Comparison of ENCODE assay signal across 14 cellular contexts in genomic region chr15:40283615-40284306, GRCh38. TPM values are rescaled to one million over a fixed set of nuclear protein-coding genes. Genes with fewer than 3 reads are reported as not detected.
A peak's percentile ranks its signal among the peaks of the same experiment; 100 is the strongest.
DNase-seq lines count a peak whose midpoint lies in the region; ATAC-seq and TF ChIP-seq lines count a peak whose summit lies in the region.
"Had no signal": no experiment of that assay in that cellular context is flagged by ENCODE, and none has a peak within 500 bp of the region (broad histone marks: within the 10 kb centered on the region; RNA-seq: fewer than 3 reads in every experiment).

No MANE protein-coding gene starts in this region.

- CTCF ChIA-PET in T-cell (lab: Charles Lee): interaction anchor here (0.7 to 1.1 kb wide), 3 partner anchors 9 to 61 kb away, joined by 3 to 5 read pairs (median 4); no protein-coding TSS in a partner anchor

- WGBS in stomach, 5 donors: 25 to 41% (median 29%) methylated on average over 26 to 33 of the region's 33 CpGs

- peaks cover 7 to 20% of the 10 kb centered on the region in 2 donors for H3K27me3 Mint-ChIP-seq in T-cell
- H3K27me3 Mint-ChIP-seq in stimulated activated naive B cell treated with anti-CD40 and anti-IgM and Interleukin-4, amounts not matched to agents 10 μg/mL and 1 μg/mL and 100 μg/mL, for 72 hours: peaks cover 14 to 26% of the 10 kb centered on the region in 2 donors

- POLR2A ChIA-PET in T-cell (lab: Charles Lee): interaction anchor here (0.6 to 0.7 kb wide), 2 partner anchors 73 to 249 kb away, joined by 3 to 4 read pairs; no protein-coding TSS in a partner anchor

- no peak overlapping the region for H3K27ac Mint-ChIP-seq in T-cell
- H3K27ac Mint-ChIP-seq in stimulated activated naive B cell treated with anti-CD40 and anti-IgM and Interleukin-4, amounts not matched to agents 10 μg/mL and 1 μg/mL and 100 μg/mL, for 72 hours: no peak overlapping the region
- H3K27ac Mint-ChIP-seq: activated CD4-positive, alpha-beta memory T cell treated with anti-CD3 and anti-CD28 coated beads for 36 hours; T-helper 1 cell treated with Interleukin-12 subunit alpha and Interleukin-12 subunit beta and Interleukin-4 antibody, amounts not matched to agents 30 μg/mL and 1 μg/mL, for 36 hours had no signal

- no peak for TF ChIP-seq CTCF in stomach (IDR thresholded peaks at IDR 0.05)

- H3K9me3 Mint-ChIP-seq in T-cell: no peaks in the 10 kb centered on the region
- no peaks in the 10 kb centered on the region for H3K9me3 Mint-ChIP-seq in stimulated activated naive B cell treated with anti-CD40 and anti-IgM and Interleukin-4, amounts not matched to agents 10 μg/mL and 1 μg/mL and 100 μg/mL, for 72 hours
- H3K9me3 Mint-ChIP-seq: activated CD4-positive, alpha-beta memory T cell treated with anti-CD3 and anti-CD28 coated beads for 36 hours; T-helper 1 cell treated with Interleukin-12 subunit alpha and Interleukin-12 subunit beta and Interleukin-4 antibody, amounts not matched to agents 30 μg/mL and 1 μg/mL, for 36 hours had no signal

- H3K36me3 ChIP-seq in stomach: peaks cover 0 to 19% (median 0%) of the 10 kb centered on the region in 4 donors
- H3K36me3 ChIP-seq: right atrium auricular region had no signal

- no peak for TF ChIP-seq EP300 in stomach (IDR thresholded peaks at IDR 0.05)

- peak overlapping the region; percentile 13 to 42 (median 39) for H3K4me3 Mint-ChIP-seq in T-cell
- H3K4me3 Mint-ChIP-seq in stimulated activated naive B cell treated with anti-CD40 and anti-IgM and Interleukin-4, amounts not matched to agents 10 μg/mL and 1 μg/mL and 100 μg/mL, for 72 hours: peak overlapping the region in 1 of 2 donors; percentile 83

- no peaks in the 10 kb centered on the region for H3K36me3 Mint-ChIP-seq in T-cell
- peaks cover 4 to 11% of the 10 kb centered on the region in 2 donors for H3K36me3 Mint-ChIP-seq in stimulated activated naive B cell treated with anti-CD40 and anti-IgM and Interleukin-4, amounts not matched to agents 10 μg/mL and 1 μg/mL and 100 μg/mL, for 72 hours
- H3K36me3 Mint-ChIP-seq: activated CD4-positive, alpha-beta memory T cell treated with anti-CD3 and anti-CD28 coated beads for 36 hours had no signal

- H3K9me3 ChIP-seq in iPS-18c (ENCODE audit: control insufficient read depth, insufficient read depth, low read length) (no peaks in the 10 kb centered on the region), stomach (no peaks in the 10 kb centered on the region)
- H3K9me3 ChIP-seq: right atrium auricular region had no signal

- H3K4me1 ChIP-seq in stomach: peaks cover 29 to 60% (median 41%) of the 10 kb centered on the region in 4 donors

- no peak for ATAC-seq in Right ventricle myocardium inferior
- no peak for ATAC-seq in left cardiac atrium
- no peak for ATAC-seq in T-cell (replicated peaks in 1 of 4)
- ATAC-seq in esophagus mucosa: no peak
- ATAC-seq in stimulated activated naive B cell treated with anti-CD40 and anti-IgM and Interleukin-4, amounts not matched to agents 10 μg/mL and 1 μg/mL and 100 μg/mL, for 72 hours (replicated peaks): no peak

- DNase-seq in Right ventricle myocardium inferior (ENCODE audit: missing footprints): peak; percentile 50
- no peak for DNase-seq in left cardiac atrium
- no peak for DNase-seq in T-cell
- no peak for DNase-seq in stomach
- DNase-seq in stimulated activated naive B cell treated with anti-CD40 and anti-IgM and Interleukin-4, amounts not matched to agents 10 μg/mL and 1 μg/mL and 100 μg/mL, for 72 hours: no peak
- DNase-seq in effector CD8-positive, alpha-beta T cell (lab: John Stamatoyannopoulos, UW): no peak
- DNase-seq: KG1 had no signal

- intact Hi-C loops in Right ventricle myocardium inferior (cut with DNase I): no loop called here
- intact Hi-C loops in left cardiac atrium (cut with DNase I): loop anchor here in 1 of 2 donors (5.0 kb wide), 1 partner anchor 139 kb away; no protein-coding TSS in a partner anchor
- intact Hi-C loops in stomach (cut with DNase I; ENCODE audit: low total_unique reads): loop anchor here (5.0 kb wide), 1 partner anchor 139 kb away; no protein-coding TSS in a partner anchor

- H3K27me3 ChIP-seq in stomach: peaks cover 18 to 66% (median 52%) of the 10 kb centered on the region in 3 donors

- H3K27ac ChIP-seq in stomach: no peak overlapping the region
- H3K27ac ChIP-seq: right atrium auricular region had no signal

- TF ChIP-seq POLR2A in stomach (IDR thresholded peaks at IDR 0.05): no peak

- peak overlapping the region; percentile 57; the same call in 1 of the 2 replicates for H3K4me3 ChIP-seq in iPS-18c (ENCODE audit: insufficient read depth, low read depth, low read length)
- peak overlapping the region in 3 of 4 donors; percentile 49 to 71 (median 53) for H3K4me3 ChIP-seq in stomach

- H3K4me1 Mint-ChIP-seq in T-cell: peaks cover 0 to 8% (median 4%) of the 10 kb centered on the region in 3 donors
- H3K4me1 Mint-ChIP-seq in stimulated activated naive B cell treated with anti-CD40 and anti-IgM and Interleukin-4, amounts not matched to agents 10 μg/mL and 1 μg/mL and 100 μg/mL, for 72 hours: peaks cover 13 to 31% of the 10 kb centered on the region in 2 donors

RNA-seq across cellular contexts. Expression of gene ANKRD63, which starts 0.9 kb away (rescaled TPM):
- total RNA-seq in Right ventricle myocardium inferior (0.92 TPM), left cardiac atrium (under 1 TPM in 1 of 2 donors, not detected in 1; 0.65 TPM), T-cell (under 1 TPM in 2 of 5 donors, not detected in 3; 0.23 to 0.38 TPM), stomach (under 1 TPM in 1 of 5 donors, not detected in 4; 0.37 TPM), esophagus mucosa (not detected)
- not detected for polyA plus RNA-seq in stomach
- total RNA-seq: activated CD4-positive, alpha-beta memory T cell treated with anti-CD3 and anti-CD28 coated beads for 36 hours; dermis blood vessel endothelial cell; urinary bladder had no signal
- polyA plus RNA-seq: urinary bladder had no signal

RNA-seq across cellular contexts. Expression of gene PLCB2, which starts 24.0 kb away (rescaled TPM):
- total RNA-seq in Right ventricle myocardium inferior (8.2 TPM), left cardiac atrium (10 to 100 TPM in 1 of 2 donors, 1 to 10 TPM in 1; 8.4 to 13.5 TPM), T-cell (100 to 1,000 TPM; 242 to 293 (median 245) TPM), stomach (10 to 100 TPM in 3 of 5 donors, 1 to 10 TPM in 2; 3.5 to 12.5 (median 11.7) TPM), esophagus mucosa (4.2 TPM)
- 1 to 10 TPM; 5.3 to 5.6 (median 5.4) TPM for polyA plus RNA-seq in stomach

RNA-seq across cellular contexts. Expression of gene INAFM2, which starts 39.7 kb away (rescaled TPM):
- 55.6 TPM for total RNA-seq in Right ventricle myocardium inferior
- 10 to 100 TPM; 53.4 to 76.6 TPM for total RNA-seq in left cardiac atrium
- total RNA-seq in T-cell: 10 to 100 TPM in 1 of 5 donors, 1 to 10 TPM in 4; 5.5 to 10.9 (median 6.4) TPM
- 10 to 100 TPM; 16.4 to 65.2 (median 21.6) TPM for total RNA-seq in stomach
- polyA plus RNA-seq in stomach: 10 to 100 TPM in 1 of 3 donors, 1 to 10 TPM in 2; 3.4 to 20.5 (median 8.8) TPM
- total RNA-seq in esophagus mucosa: 7.1 TPM

RNA-seq across cellular contexts. Expression of gene PAK6, which starts 44.9 kb away (rescaled TPM):
- 10.1 TPM for total RNA-seq in Right ventricle myocardium inferior
- 10 to 100 TPM in 1 of 2 donors, 1 to 10 TPM in 1; 6.8 to 10.1 TPM for total RNA-seq in left cardiac atrium
- 1 to 10 TPM in 2 of 5 donors, under 1 TPM in 1, not detected in 2; 0.28 to 2.1 (median 1.4) TPM for total RNA-seq in T-cell
- 10 to 100 TPM in 3 of 5 donors, 1 to 10 TPM in 1, under 1 TPM in 1; under 0.01 to 91.9 (median 16.3) TPM for total RNA-seq in stomach
- polyA plus RNA-seq in stomach: 1 to 10 TPM; 1.8 to 7.7 (median 4.7) TPM
- total RNA-seq in esophagus mucosa: 25.3 TPM
- total RNA-seq: dermis blood vessel endothelial cell had no signal

RNA-seq across cellular contexts. Expression of gene CCDC9B, which starts 57.0 kb away (rescaled TPM):
- total RNA-seq in Right ventricle myocardium inferior: 162 TPM
- 10 to 100 TPM; 72.1 to 83.8 TPM for total RNA-seq in left cardiac atrium
- total RNA-seq in T-cell: 1 to 10 TPM in 4 of 5 donors, under 1 TPM in 1; 0.80 to 2.2 (median 1.7) TPM
- 10 to 100 TPM in 4 of 5 donors, under 1 TPM in 1; 0.58 to 39.3 (median 21.1) TPM for total RNA-seq in stomach
- 1 to 10 TPM; 2.9 to 9.7 (median 8.2) TPM for polyA plus RNA-seq in stomach
- 21.3 TPM for total RNA-seq in esophagus mucosa

Comparison
In these comparisons a context has a peak if more than half of its experiments do, and no peak if none do; other contexts are left out.
1. RNA of gene PLCB2, which starts 24.0 kb away (total RNA-seq): 242 to 293 TPM in T-cell; 8.4 to 13.5 TPM in left cardiac atrium, 3.5 to 12.5 TPM in stomach, 8.2 TPM in Right ventricle myocardium inferior (single experiment) and 4.2 TPM in esophagus mucosa (single experiment); every median in the first group is over 10 times any median in the second.